In the genomic region with DNA sequence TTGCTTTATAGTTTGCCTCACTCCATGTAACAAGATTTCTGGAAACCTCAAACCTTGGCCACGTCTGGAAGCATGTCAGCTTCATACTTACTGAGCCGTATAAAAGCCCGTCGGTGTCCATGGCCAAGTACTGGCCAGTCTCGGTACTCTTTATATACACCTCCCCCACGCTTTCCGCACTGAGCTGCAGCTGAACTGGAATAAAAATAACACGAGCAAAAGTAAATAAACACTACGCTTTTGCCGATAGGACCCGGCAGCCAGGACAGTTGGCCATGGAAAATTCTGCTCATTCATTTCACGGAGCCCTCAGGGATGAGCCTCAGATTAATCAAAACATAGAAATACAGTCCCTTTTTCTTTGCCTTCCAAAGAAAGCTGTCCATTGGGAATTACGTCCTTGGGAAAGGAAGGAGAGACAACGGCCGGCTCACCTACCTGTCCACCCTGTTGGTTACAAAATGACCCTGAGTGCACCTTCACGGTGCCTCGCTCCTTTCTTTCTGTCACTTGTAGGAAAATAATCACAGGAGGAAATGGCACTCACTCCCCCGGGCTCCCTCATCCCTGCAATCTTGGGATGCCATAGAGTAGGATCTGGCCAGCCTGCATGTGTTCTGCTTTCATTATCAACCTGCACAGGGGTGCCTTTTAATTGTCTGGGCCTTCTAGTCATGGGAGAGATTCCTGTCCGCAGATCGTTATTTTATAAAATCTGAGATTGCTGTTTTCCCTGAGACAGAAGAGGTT, we compare ENCODE assay signal across 10 cellular contexts.
DNase-seq lines count a peak whose midpoint lies in the region; ATAC-seq and TF ChIP-seq lines count a peak whose summit lies in the region.
"Had no signal": no experiment of that assay in that cellular context is flagged by ENCODE, and none has a peak within 500 bp of the region (broad histone marks: within the 10 kb centered on the region; RNA-seq: fewer than 3 reads in every experiment).

No MANE protein-coding gene starts in this region.

- H4K8ac ChIP-seq in mesendoderm (ENCODE audit: low read depth, low read length), result no peak overlapping the region

- no peak overlapping the region for H2BK5ac ChIP-seq in mesendoderm (ENCODE audit: low read length)

- intact Hi-C loops in vagina (cut with DNase I), result no loop called here

- no peaks in the 10 kb centered on the region for H3K79me1 ChIP-seq in mesendoderm (ENCODE audit: low read length)

- no peak overlapping the region for H2AK5ac ChIP-seq in mesendoderm (ENCODE audit: low read length)

- no peak for TF ChIP-seq POLR2A in vagina (IDR thresholded peaks at IDR 0.05)

- no peak overlapping the region for H3K9ac ChIP-seq in mesendoderm (ENCODE audit: low read length)

- H2BK15ac ChIP-seq in mesendoderm (replicated peaks; ENCODE audit: low read depth), result no peak overlapping the region

- H3K9me3 ChIP-seq in vagina, result no peaks in the 10 kb centered on the region

- H3K4me1 ChIP-seq in mesendoderm (ENCODE audit: control insufficient read depth, low read depth, low read length), result peaks cover 2% of the 10 kb centered on the region
- H3K4me1 ChIP-seq in vagina, result peaks cover 5% of the 10 kb centered on the region

- no peak for TF ChIP-seq CTCF in vagina (IDR thresholded peaks at IDR 0.05)

- no CpG with 5 or more reads among the region's 20 CpGs for WGBS in mesendoderm (ENCODE audit: extremely low coverage, insufficient coverage, low lambda C conversion rate)

- H3K56ac ChIP-seq in mesendoderm (ENCODE audit: low read length), result no peak overlapping the region

- H3K4me2 ChIP-seq in mesendoderm (ENCODE audit: low read length), result no peak overlapping the region

- H2BK120ac ChIP-seq in mesendoderm (ENCODE audit: low read depth, low read length), result peak overlapping the region; percentile 23

- H3K18ac ChIP-seq in mesendoderm (ENCODE audit: low read length), result no peak overlapping the region

- no peak overlapping the region for H3K23ac ChIP-seq in mesendoderm (ENCODE audit: low read length)

- no peak for ATAC-seq in esophagus mucosa
- ATAC-seq in GM21576 (IDR thresholded peaks at IDR 0.05; ENCODE audit: unreplicated experiment), result no peak

- H3K27me3 ChIP-seq in mesendoderm (ENCODE audit: insufficient read depth, low read length, poor library complexity) (no peaks in the 10 kb centered on the region), vagina (no peaks in the 10 kb centered on the region)
- H3K27me3 ChIP-seq: cardiac muscle cell had no signal

- H3K36me3 ChIP-seq in mesendoderm (ENCODE audit: control insufficient read depth, insufficient read depth, low read length), result no peaks in the 10 kb centered on the region
- H3K36me3 ChIP-seq in vagina, result no peaks in the 10 kb centered on the region
- H3K36me3 ChIP-seq: cardiac muscle cell had no signal

- H3K79me2 ChIP-seq in mesendoderm (ENCODE audit: control insufficient read depth, insufficient read depth, low read length), result no peaks in the 10 kb centered on the region

- peak; percentile 27 for DNase-seq in NCI-H1092 treated with DMSO at 0.1 percent for 48 hours (lab: John Stamatoyannopoulos, UW)
- DNase-seq in NCI-H1092 (lab: John Stamatoyannopoulos, UW), result no peak
- peak; percentile 90 to 93 for DNase-seq in dermis microvascular lymphatic vessel endothelial cell (ENCODE audit: low read depth in 2 of 2)
- DNase-seq in mesendoderm, result no peak
- no peak for DNase-seq in vagina (ENCODE audit: extremely low spot score in 2 of 2)
- no peak for DNase-seq in NCI-H774 (lab: John Stamatoyannopoulos, UW)
- DNase-seq: 8988T had no signal

- no peak overlapping the region for H3K4ac ChIP-seq in mesendoderm (ENCODE audit: low read depth, low read length)

- H3K4me3 ChIP-seq in mesendoderm (ENCODE audit: low read length) (no peak overlapping the region), vagina (peak overlapping the region; percentile 4 to 16)
- H3K4me3 ChIP-seq: cardiac muscle cell had no signal

- H3K27ac ChIP-seq in mesendoderm (ENCODE audit: low read depth, low read length) (no peak overlapping the region), vagina (peak overlapping the region; percentile 32)
- H3K27ac ChIP-seq: cardiac muscle cell had no signal

- H4K5ac ChIP-seq in mesendoderm (ENCODE audit: low read length), result no peak overlapping the region

Comparison
In these comparisons a context has a peak if more than half of its experiments do, and no peak if none do; other contexts are left out.
1. DNase-seq: peak in NCI-H1092 treated with DMSO at 0.1 percent for 48 hours (single experiment) and dermis microvascular lymphatic vessel endothelial cell (2 of 2); none in NCI-H1092 (single experiment), mesendoderm (single experiment), vagina (0 of 2) and NCI-H774 (single experiment).